22 cellular contexts compared by ENCODE assay signal in the genomic region with DNA sequence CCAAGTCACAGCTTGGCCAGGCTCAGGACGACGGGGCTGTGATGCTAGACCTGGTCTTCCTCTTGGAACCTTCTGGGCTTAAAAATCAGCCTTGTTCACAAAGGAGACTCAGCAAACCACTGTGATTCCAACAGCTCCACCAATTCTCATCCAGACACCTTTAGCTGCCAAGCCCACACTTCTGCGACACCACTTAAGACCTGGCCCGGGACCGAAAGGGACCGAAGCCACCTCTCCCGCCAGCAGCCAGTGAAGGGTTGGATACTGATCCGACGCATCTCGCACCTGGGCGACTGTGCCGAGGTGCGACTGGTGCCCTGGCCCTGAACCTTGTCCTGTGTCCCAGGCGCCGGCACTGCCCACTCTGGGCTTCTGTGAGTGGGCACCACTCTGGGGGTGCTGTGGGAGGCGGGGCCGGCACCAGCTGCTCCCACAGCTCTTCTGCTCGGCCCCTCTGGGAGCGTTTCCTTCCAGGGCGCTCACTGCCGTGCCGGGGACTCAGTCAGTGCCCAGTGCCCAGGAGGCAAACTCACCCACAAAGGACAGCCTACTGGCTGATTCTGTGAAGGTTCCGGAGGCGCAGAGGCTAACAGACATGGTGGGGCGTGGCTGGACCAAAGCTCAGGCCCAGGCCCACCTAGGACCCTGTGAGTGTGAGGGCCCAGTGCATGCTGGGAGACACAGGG. TPM values are rescaled to one million over a fixed set of nuclear protein-coding genes. Genes with fewer than 3 reads are reported as not detected.
DNase-seq lines count a peak whose midpoint lies in the region; ATAC-seq and TF ChIP-seq lines count a peak whose summit lies in the region.
"Had no signal": no experiment of that assay in that cellular context is flagged by ENCODE, and none has a peak within 500 bp of the region (broad histone marks: within the 10 kb centered on the region; RNA-seq: fewer than 3 reads in every experiment).

No MANE protein-coding gene starts in this region.

- no peaks in the 10 kb centered on the region for H4K20me1 ChIP-seq in BLaER1

- H3K36me3 ChIP-seq in BLaER1 (peaks cover 21% of the 10 kb centered on the region; the same call in 1 of the 2 replicates), mucosa of descending colon (ENCODE audit: low read depth) (no peaks in the 10 kb centered on the region)
- H3K36me3 ChIP-seq: BE2C had no signal

- peak in 2 of 3 donors; percentile 12 to 43 for DNase-seq in mucosa of descending colon
- no peak for DNase-seq in progenitor cell of endocrine pancreas (ENCODE audit: low spot score, unreplicated experiment)
- no peak for DNase-seq in NCI-H510A (lab: John Stamatoyannopoulos, UW)
- no peak for DNase-seq in NCI-H510A treated with DMSO at 0.1 percent for 48 hours (lab: John Stamatoyannopoulos, UW)
- DNase-seq: CD4-positive, CD25-positive, alpha-beta regulatory T cell; COR-L47; DMS79 treated with DMSO at 0.1 percent for 48 hours; Kasumi-1; NCI-H1417 treated with DMSO at 0.1 percent for 48 hours; NCI-H187; NCI-H2107; NCI-H524; NCI-H82; SIG-M5 had no signal

- TF ChIP-seq CTCF in brain (conservative IDR thresholded peaks at IDR 0.05) = no peak
- no peak for TF ChIP-seq CTCF in mucosa of descending colon (IDR thresholded peaks at IDR 0.05)
- no peak for TF ChIP-seq CTCF in progenitor cell of endocrine pancreas (IDR thresholded peaks at IDR 0.05; ENCODE audit: unreplicated experiment)

- peaks cover 26% of the 10 kb centered on the region for H3K4me1 ChIP-seq in BLaER1
- no peaks in the 10 kb centered on the region for H3K4me1 ChIP-seq in mucosa of descending colon (ENCODE audit: low read depth)
- H3K4me1 ChIP-seq: A549 had no signal

- H3K36me3 Mint-ChIP-seq in brain (peaks cover 25% of the 10 kb centered on the region), progenitor cell of endocrine pancreas (ENCODE audit: insufficient read depth) (no peaks in the 10 kb centered on the region)

- H3K9me3 Mint-ChIP-seq in brain (peaks cover 0 to 7% (median 0%) of the 10 kb centered on the region in 5 experiments), progenitor cell of endocrine pancreas (ENCODE audit: low read depth) (no peaks in the 10 kb centered on the region)

- peak overlapping the region; percentile 23; the same call in 1 of the 2 replicates for H3K27ac ChIP-seq in BLaER1
- H3K27ac ChIP-seq: A549 had no signal

- H3K27me3 Mint-ChIP-seq in brain (no peaks in the 10 kb centered on the region), progenitor cell of endocrine pancreas (no peaks in the 10 kb centered on the region)
- H3K27me3 Mint-ChIP-seq: CD4-positive, CD25-positive, alpha-beta regulatory T cell had no signal

- H3K4me3 ChIP-seq in BLaER1 (no peak overlapping the region), mucosa of descending colon (no peak overlapping the region)
- H3K4me3 ChIP-seq: A549 had no signal

- H3K4me3 Mint-ChIP-seq in brain (no peak overlapping the region), progenitor cell of endocrine pancreas (ENCODE audit: low read depth) (no peak overlapping the region)
- H3K4me3 Mint-ChIP-seq: CD4-positive, CD25-positive, alpha-beta regulatory T cell had no signal

- ATAC-seq in mucosa of descending colon = no peak
- no peak for ATAC-seq in HG03469 (IDR thresholded peaks at IDR 0.05; ENCODE audit: unreplicated experiment)
- no peak for ATAC-seq in HG03159 (IDR thresholded peaks at IDR 0.05; ENCODE audit: unreplicated experiment)
- ATAC-seq: Panc1 had no signal

- H3K27me3 ChIP-seq in BLaER1 = no peaks in the 10 kb centered on the region
- H3K27me3 ChIP-seq: BE2C had no signal

- peak overlapping the region; percentile 30 for H3K4me2 ChIP-seq in BLaER1
- H3K4me2 ChIP-seq: A549 had no signal

- peaks cover 6% of the 10 kb centered on the region for H3K9me3 ChIP-seq in BLaER1
- H3K9me3 ChIP-seq in mucosa of descending colon = no peaks in the 10 kb centered on the region

- peaks cover 25% of the 10 kb centered on the region for H3K4me1 Mint-ChIP-seq in brain
- H3K4me1 Mint-ChIP-seq in progenitor cell of endocrine pancreas (ENCODE audit: low read depth) = peaks cover 6% of the 10 kb centered on the region
- H3K4me1 Mint-ChIP-seq: CD4-positive, CD25-positive, alpha-beta regulatory T cell had no signal

- intact Hi-C loops in mucosa of descending colon (cut with DNase I, micrococcal nuclease) = no loop called here

- H3K27ac Mint-ChIP-seq in brain (peak overlapping the region in 4 of 5 experiments; percentile 81 to 92 (median 88)), progenitor cell of endocrine pancreas (peak overlapping the region; percentile 82)
- H3K27ac Mint-ChIP-seq: CD4-positive, CD25-positive, alpha-beta regulatory T cell had no signal

- H3K9ac ChIP-seq in BLaER1 = no peak overlapping the region

RNA-seq across cellular contexts. Expression of gene EXD3, which starts 50.9 kb away (rescaled TPM):
- 12.0 TPM for polyA plus RNA-seq in brain (ENCODE audit: insufficient read depth, low read depth, low replicate concordance)
- total RNA-seq in mucosa of descending colon (10 to 100 TPM; 39.4 to 56.7 (median 40.1) TPM), progenitor cell of endocrine pancreas (31.7 and 33.8 TPM in 2 replicates)

RNA-seq across cellular contexts. Expression of gene NOXA1, which starts 51.1 kb away (rescaled TPM):
- 7.3 TPM for polyA plus RNA-seq in brain (ENCODE audit: insufficient read depth, low read depth, low replicate concordance)
- total RNA-seq in mucosa of descending colon = 10 to 100 TPM; 18.0 to 41.5 (median 27.2) TPM
- total RNA-seq in progenitor cell of endocrine pancreas = 15.3 and 16.3 TPM in 2 replicates
- total RNA-seq: H4 had no signal

Comparison
In these comparisons a context has a peak if more than half of its experiments do, and no peak if none do; other contexts are left out.
1. DNase-seq: peak in mucosa of descending colon (2 of 3); none in progenitor cell of endocrine pancreas (single experiment), NCI-H510A (single experiment) and NCI-H510A treated with DMSO at 0.1 percent for 48 hours (single experiment).